Comparison of ENCODE assay signal across 8 cellular contexts in the genomic region with DNA sequence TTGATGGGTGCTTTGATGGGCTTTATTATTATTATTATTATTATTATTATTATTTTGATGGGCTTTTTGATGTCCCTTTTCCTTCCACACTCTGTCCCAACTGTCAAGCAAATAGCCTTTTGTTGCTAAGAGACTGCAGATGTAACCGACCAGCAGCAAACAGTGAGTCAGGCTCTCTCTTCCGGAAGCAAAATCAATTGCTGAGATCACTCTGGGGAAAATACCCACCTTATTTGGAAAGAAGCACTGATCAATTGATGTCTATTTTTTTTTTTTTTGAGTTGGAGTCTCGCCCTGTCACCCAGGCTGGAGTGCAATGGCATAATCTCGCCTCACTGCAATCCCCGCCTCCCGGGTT. TPM values are rescaled to one million over a fixed set of nuclear protein-coding genes. Genes with fewer than 3 reads are reported as not detected.
DNase-seq lines count a peak whose midpoint lies in the region; ATAC-seq lines count a peak whose summit lies in the region.

No MANE protein-coding gene starts in this region.

- intact Hi-C loops in left colon (cut with DNase I, micrococcal nuclease), result no loop called here

- DNase-seq in DMS53 treated with DMSO at 0.1 percent for 48 hours (lab: John Stamatoyannopoulos, UW; ENCODE audit: unreplicated experiment) (peak; percentile 68), NCI-H2029 treated with DMSO at 0.1 percent for 48 hours (lab: John Stamatoyannopoulos, UW) (peak; percentile 45), kidney glomerular epithelial cell (lab: John Stamatoyannopoulos, UW) (peak; percentile 89), stromal cell of bone marrow (ENCODE audit: low read depth) (peak; percentile 66), left colon (no peak), NCI-H1694 (lab: John Stamatoyannopoulos, UW) (no peak)

- ATAC-seq in left colon (no peak), GM19351 (IDR thresholded peaks at IDR 0.05; ENCODE audit: unreplicated experiment) (no peak)

- peak overlapping the region; percentile 76 for H3K27ac ChIP-seq in angular gyrus (ENCODE audit: low read depth, low read length)

RNA-seq across cellular contexts. Expression of gene LDLR, which starts 2.9 kb away (rescaled TPM):
- total RNA-seq in left colon, result 100 to 1,000 TPM; 122 to 224 TPM

Comparison
In these comparisons a context has a peak if more than half of its experiments do, and no peak if none do; other contexts are left out.
1. DNase-seq: peak in DMS53 treated with DMSO at 0.1 percent for 48 hours (single experiment), NCI-H2029 treated with DMSO at 0.1 percent for 48 hours (single experiment), kidney glomerular epithelial cell (single experiment) and stromal cell of bone marrow (single experiment); none in left colon (0 of 2) and NCI-H1694 (single experiment).